ENCODE assay signal across 8 cellular contexts in the genomic region with DNA sequence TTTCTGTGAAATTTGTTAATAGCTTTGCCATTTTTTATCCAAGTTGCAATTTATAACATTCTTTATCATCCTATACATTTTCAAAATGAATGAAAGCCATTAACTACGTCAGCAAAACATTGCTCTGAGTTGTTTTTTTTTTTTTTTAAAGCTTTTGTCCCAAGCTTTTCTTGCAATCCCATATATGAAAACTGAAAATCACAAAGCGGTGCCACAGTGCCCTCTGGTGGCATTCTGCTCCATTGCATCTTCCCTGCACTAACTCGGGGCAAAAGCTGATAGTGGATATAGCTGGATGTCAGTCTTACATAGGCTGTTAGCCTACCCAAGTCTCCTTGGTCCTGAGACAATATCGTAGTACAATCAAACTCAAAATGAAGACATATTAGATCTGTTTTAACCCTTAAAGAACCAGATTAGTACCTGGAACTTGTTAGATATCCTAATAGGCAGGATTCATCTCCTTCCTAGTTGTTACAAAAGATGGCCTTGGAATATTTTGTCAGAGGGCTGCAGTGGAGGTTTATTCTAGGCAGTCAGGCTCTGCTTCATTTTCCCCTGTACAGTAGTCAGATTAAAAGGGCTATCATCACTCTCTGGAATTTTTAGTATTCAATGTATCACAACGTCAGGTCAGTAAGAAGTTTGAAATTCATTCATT.
DNase-seq lines count a peak whose midpoint lies in the region; ATAC-seq and TF ChIP-seq lines count a peak whose summit lies in the region.

No MANE protein-coding gene starts in this region.

- POLR2A ChIA-PET in A673 (lab: Charles Lee; ENCODE audit: low non-redundant PET): no interaction called here

- H3K9me3 ChIP-seq in A673 (ENCODE audit: low read depth, low read length, poor library complexity, severe bottlenecking): no peaks in the 10 kb centered on the region
- H3K9me3 ChIP-seq in WERI-Rb-1 (ENCODE audit: severe bottlenecking): no peaks in the 10 kb centered on the region

- CTCF ChIA-PET in A673 (lab: Charles Lee): interaction anchor here (0.5 to 1.6 kb wide), 5 partner anchors 14 to 596 kb away, joined by 3 to 8 read pairs (median 3); no protein-coding TSS in a partner anchor

- ATAC-seq in GM18498 (IDR thresholded peaks at IDR 0.05; ENCODE audit: unreplicated experiment): peak; percentile 81
- peak; percentile 84 for ATAC-seq in HG02884 (IDR thresholded peaks at IDR 0.05; ENCODE audit: unreplicated experiment)
- ATAC-seq in left lobe of liver: peak; percentile 97

- H3K27me3 ChIP-seq in A673 (replicated peaks; ENCODE audit: insufficient read depth, low read depth, low read length, poor library complexity) (no peaks in the 10 kb centered on the region), WERI-Rb-1 (ENCODE audit: insufficient read depth, low read depth, severe bottlenecking) (no peaks in the 10 kb centered on the region)

- no peak overlapping the region for H3K4me3 ChIP-seq in A673 (ENCODE audit: low read depth, low read length, poor library complexity, severe bottlenecking)
- no peak overlapping the region for H3K4me3 ChIP-seq in WERI-Rb-1 (ENCODE audit: low read depth, low read length)

- no peak overlapping the region for H3K27ac ChIP-seq in A673 (ENCODE audit: low read depth, low read length, poor library complexity, severe bottlenecking)
- H3K27ac ChIP-seq in WERI-Rb-1: no peak overlapping the region

- TF ChIP-seq CTCF in A673 (conservative IDR thresholded peaks at IDR 0.05; ENCODE audit: low read depth, low read length) (peak; percentile 94), WERI-Rb-1 (IDR thresholded peaks at IDR 0.05; ENCODE audit: low read depth, low read length) (peak; percentile 84)

- BruUV-seq in A673 (replicated peaks; lab: Mats Ljungman, UMichigan): no TSS peak

- H3K36me3 ChIP-seq in A673 (ENCODE audit: insufficient read depth, low read length, poor library complexity, severe bottlenecking) (no peaks in the 10 kb centered on the region), WERI-Rb-1 (no peaks in the 10 kb centered on the region)

- DNase-seq in A673 (ENCODE audit: low spot score) (peak; percentile 72), NCI-H2029 (lab: John Stamatoyannopoulos, UW) (peak; percentile 6), WERI-Rb-1 (peak; percentile 69), cerebellum (ENCODE audit: low spot score) (peak; percentile 20), left lobe of liver (ENCODE audit: low spot score) (peak; percentile 63)
- DNase-seq in stimulated activated CD4-positive, alpha-beta T cell treated with anti-CD3 and anti-CD28 coated beads, TNF-alpha, amount 100 ng/mL, for 24 hours (ENCODE audit: low read depth in 3 of 3): peak; percentile 13 to 49 (median 21)

- intact Hi-C loops in A673 (cut with micrococcal nuclease; ENCODE audit: unreplicated experiment): loop anchor here (5.0 kb wide), 1 partner anchor 336 kb away; no protein-coding TSS in a partner anchor

- no peaks in the 10 kb centered on the region for H3K4me1 ChIP-seq in A673 (ENCODE audit: insufficient read depth, low read length, poor library complexity, severe bottlenecking)

Comparison
In these comparisons a context has a peak if more than half of its experiments do, and no peak if none do; other contexts are left out.
1. DNase-seq: peak in every context shown above with its lines; median percentile 72 in A673; 69 in WERI-Rb-1; 63 in left lobe of liver; 21 in stimulated activated CD4-positive, alpha-beta T cell treated with anti-CD3 and anti-CD28 coated beads, TNF-alpha, amount 100 ng/mL, for 24 hours; 20 in cerebellum; 6 in NCI-H2029.